In the genomic region with DNA sequence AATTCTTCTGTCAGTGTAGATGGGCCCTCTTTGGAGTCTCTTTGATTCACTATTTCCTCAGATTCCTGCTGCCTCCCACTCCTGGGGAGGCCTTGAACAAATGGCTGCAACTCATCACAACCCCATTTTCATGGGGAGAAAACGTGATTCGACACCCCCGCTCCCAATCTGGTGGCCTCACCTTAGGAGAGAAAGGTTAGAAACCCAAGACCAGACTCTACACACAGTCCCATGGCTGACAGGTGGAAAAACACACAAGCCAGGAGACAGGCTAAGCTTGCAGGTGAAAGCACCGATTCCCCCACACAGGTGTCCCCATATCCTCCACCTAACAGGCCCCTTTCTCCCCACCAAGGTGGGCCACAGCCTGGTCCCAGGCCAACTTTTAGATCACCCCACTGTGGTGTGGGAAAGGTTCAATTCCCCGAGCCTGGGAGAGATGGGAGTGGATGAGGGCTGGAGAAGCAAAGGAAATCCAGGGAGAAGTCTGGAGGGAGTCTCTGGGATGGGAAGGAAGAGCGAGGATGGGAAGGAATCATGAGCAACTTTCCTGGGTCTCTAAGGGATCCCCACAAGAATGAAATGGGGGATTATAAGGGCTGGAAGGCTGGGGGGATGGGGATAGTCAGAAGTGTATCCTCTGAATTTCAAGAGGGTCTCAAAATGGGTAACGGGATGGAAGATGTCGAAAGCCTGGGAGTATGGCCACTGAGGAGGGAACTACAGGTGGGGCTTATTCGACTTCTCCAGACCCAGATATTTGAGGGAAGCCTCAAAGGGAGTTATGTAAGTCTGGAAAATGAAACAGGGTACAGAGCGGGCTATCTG, we compare ENCODE assay signal across 8 cellular contexts. TPM values are rescaled to one million over a fixed set of nuclear protein-coding genes. Genes with fewer than 3 reads are reported as not detected.
DNase-seq lines count a peak whose midpoint lies in the region; ATAC-seq and TF ChIP-seq lines count a peak whose summit lies in the region.

No MANE protein-coding gene starts in this region.

- POLR2A ChIA-PET in AG04449 (lab: Yijun Ruan, JAX) (no interaction called here), MCF 10A (lab: Yijun Ruan, JAX) (interaction anchor here (1.0 to 3.2 kb wide), 9 partner anchors 9 to 446 kb away, joined by 3 to 23 read pairs (median 4); a partner anchor contains a TSS)

- H3K27me3 ChIP-seq in Karpas-422 (ENCODE audit: low read length) = no peaks in the 10 kb centered on the region
- H3K27me3 ChIP-seq in vagina = no peaks in the 10 kb centered on the region

- H3K9me3 ChIP-seq in Karpas-422 (ENCODE audit: low read length) (no peaks in the 10 kb centered on the region), mesodermal cell (ENCODE audit: control insufficient read depth, low read length) (no peaks in the 10 kb centered on the region), vagina (no peaks in the 10 kb centered on the region)

- 30 to 35% methylated on average over 8 to 9 of the region's 10 CpGs for WGBS in mesodermal cell (ENCODE audit: insufficient coverage in 2 of 2), 2 experiments

- H3K4me1 Mint-ChIP-seq in MCF 10A (ENCODE audit: insufficient read depth, unreplicated experiment) = peaks cover 71% of the 10 kb centered on the region

- no peaks in the 10 kb centered on the region for H3K27me3 Mint-ChIP-seq in MCF 10A (ENCODE audit: insufficient read depth, unreplicated experiment)

- BruUV-seq in MCF 10A (replicated peaks; lab: Mats Ljungman, UMichigan) = no TSS peak

- H3K9me2 ChIP-seq in Karpas-422 (replicated peaks; ENCODE audit: insufficient read depth, low read length) = no peaks in the 10 kb centered on the region

- H3K9me3 Mint-ChIP-seq in MCF 10A (ENCODE audit: unreplicated experiment) = no peaks in the 10 kb centered on the region

- intact Hi-C loops in MCF 10A (cut with micrococcal nuclease) = loop anchor here (2.0 to 5.0 kb wide), 5 partner anchors 52 to 384 kb away; a partner anchor contains a TSS
- intact Hi-C loops in vagina (cut with DNase I) = no loop called here

- peak overlapping the region; percentile 92 for H3K27ac ChIP-seq in Karpas-422 (ENCODE audit: low read length)
- peak overlapping the region; percentile 18 for H3K27ac ChIP-seq in mesodermal cell (ENCODE audit: low read depth, low read length, severe bottlenecking)
- peak overlapping the region; percentile 96 for H3K27ac ChIP-seq in vagina

- no peak for TF ChIP-seq POLR2A in vagina (IDR thresholded peaks at IDR 0.05)

- H3K9ac ChIP-seq in Karpas-422 (ENCODE audit: low read length) = peak overlapping the region; percentile 96

- TF ChIP-seq CTCF in AG04449 (IDR thresholded peaks at IDR 0.05; ENCODE audit: insufficient read depth, low read length, missing control alignments) = no peak
- TF ChIP-seq CTCF in MCF 10A (IDR thresholded peaks at IDR 0.05; ENCODE audit: unreplicated experiment) = no peak
- no peak for TF ChIP-seq CTCF in vagina (IDR thresholded peaks at IDR 0.05)

- H3K4me1 ChIP-seq in Karpas-422 (ENCODE audit: low read length) = peaks cover 59% of the 10 kb centered on the region
- peaks cover 22% of the 10 kb centered on the region for H3K4me1 ChIP-seq in mesodermal cell (ENCODE audit: control insufficient read depth, insufficient read depth, low read length, poor library complexity, severe bottlenecking)
- H3K4me1 ChIP-seq in vagina = peaks cover 70% of the 10 kb centered on the region

- no peak overlapping the region for H2AFZ ChIP-seq in Karpas-422 (ENCODE audit: low read length)

- peak overlapping the region; percentile 94 for H3K4me3 ChIP-seq in AG04449 (ENCODE audit: low read depth, low read length)
- peak overlapping the region; percentile 84 for H3K4me3 ChIP-seq in Karpas-422 (ENCODE audit: low read length)
- H3K4me3 ChIP-seq in mesodermal cell (ENCODE audit: extremely low read depth, insufficient read depth, low read length, poor library complexity, severe bottlenecking) = peak overlapping the region; percentile 96
- peak overlapping the region; percentile 100 for H3K4me3 ChIP-seq in vagina

- DNase-seq in AG04449 (ENCODE audit: low read depth, low spot score) = no peak
- peak; percentile 46 for DNase-seq in Karpas-422
- DNase-seq in MCF 10A (ENCODE audit: unreplicated experiment) = no peak
- DNase-seq in vagina (ENCODE audit: extremely low spot score in 2 of 2) = no peak
- no peak for DNase-seq in NCI-H2227 treated with DMSO at 0.1 percent for 48 hours (lab: John Stamatoyannopoulos, UW)

- H3K36me3 ChIP-seq in Karpas-422 (ENCODE audit: insufficient read depth, low read length) (peaks cover 11% of the 10 kb centered on the region; the same call in 1 of the 2 replicates), mesodermal cell (ENCODE audit: control insufficient read depth, insufficient read depth, low read length) (peaks cover 42% of the 10 kb centered on the region), vagina (peaks cover 0 to 2% of the 10 kb centered on the region in 2 donors)

- H3K36me3 Mint-ChIP-seq in MCF 10A (ENCODE audit: insufficient read depth, unreplicated experiment) = peaks cover 29% of the 10 kb centered on the region

- H3K4me3 Mint-ChIP-seq in MCF 10A (ENCODE audit: unreplicated experiment) = peak overlapping the region; percentile 100

- H3K79me2 ChIP-seq in Karpas-422 (ENCODE audit: low read length) = peaks cover 91% of the 10 kb centered on the region

- CTCF ChIA-PET in AG04449 (lab: Yijun Ruan, JAX) = no interaction called here
- CTCF ChIA-PET in MCF 10A (lab: Yijun Ruan, JAX) = no interaction called here

- no peak for ATAC-seq in HG03139 (IDR thresholded peaks at IDR 0.05; ENCODE audit: unreplicated experiment)
- ATAC-seq in HG03521 (IDR thresholded peaks at IDR 0.05; ENCODE audit: unreplicated experiment) = no peak

- H4K20me1 ChIP-seq in Karpas-422 (ENCODE audit: insufficient read depth, low read depth, low read length) = peaks cover 24% of the 10 kb centered on the region

- H3K27ac Mint-ChIP-seq in MCF 10A (ENCODE audit: low read depth, unreplicated experiment) = peak overlapping the region; percentile 100

- peak overlapping the region; percentile 93 for H3K4me2 ChIP-seq in Karpas-422 (ENCODE audit: low read depth, low read length, poor library complexity, severe bottlenecking)

RNA-seq across cellular contexts. Expression of a gene that starts 0.9 kb away (rescaled TPM):
- total RNA-seq in Karpas-422 (2014; rRNA removed; shearing (Covaris generic); ENCODE audit: low replicate concordance) = 19.2 and 30.5 TPM in 2 replicates
- total RNA-seq in MCF 10A (2022) (18.4 and 18.6 TPM in 2 replicates), vagina (8.3 TPM)
- polyA plus RNA-seq in mesodermal cell (2013, experiment 1 of 2) = 15.4 TPM
- 13.5 TPM for polyA plus RNA-seq in mesodermal cell (2013, experiment 2 of 2)

RNA-seq across cellular contexts. Expression of a gene that starts 1.1 kb away (rescaled TPM):
- 16.7 and 25.8 TPM in 2 replicates for total RNA-seq in Karpas-422 (2014; rRNA removed; shearing (Covaris generic); ENCODE audit: low replicate concordance)
- total RNA-seq in MCF 10A (2022) (43.1 and 43.9 TPM in 2 replicates), vagina (27.7 TPM)
- polyA plus RNA-seq in mesodermal cell (2013, experiment 1 of 2) = 29.5 TPM
- polyA plus RNA-seq in mesodermal cell (2013, experiment 2 of 2) = 31.0 TPM

Comparison
In these comparisons a context has a peak if more than half of its experiments do, and no peak if none do; other contexts are left out.
1. H3K27ac ChIP-seq: peak in every context shown above with its lines; median percentile 96 in vagina; 92 in Karpas-422; 18 in mesodermal cell.